In genomic region chr2:109613922-109614714, GRCh38 we compare ENCODE assay signal across 8 cellular contexts. TPM values are rescaled to one million over a fixed set of nuclear protein-coding genes. Genes with fewer than 3 reads are reported as not detected.
DNase-seq lines count a peak whose midpoint lies in the region; ATAC-seq and TF ChIP-seq lines count a peak whose summit lies in the region.

Gene SEPTIN10, minus strand, starts transcription at chr2:109613966. Its CDS starts 139 bp downstream, at chr2:109613827.
A gene with protein sequence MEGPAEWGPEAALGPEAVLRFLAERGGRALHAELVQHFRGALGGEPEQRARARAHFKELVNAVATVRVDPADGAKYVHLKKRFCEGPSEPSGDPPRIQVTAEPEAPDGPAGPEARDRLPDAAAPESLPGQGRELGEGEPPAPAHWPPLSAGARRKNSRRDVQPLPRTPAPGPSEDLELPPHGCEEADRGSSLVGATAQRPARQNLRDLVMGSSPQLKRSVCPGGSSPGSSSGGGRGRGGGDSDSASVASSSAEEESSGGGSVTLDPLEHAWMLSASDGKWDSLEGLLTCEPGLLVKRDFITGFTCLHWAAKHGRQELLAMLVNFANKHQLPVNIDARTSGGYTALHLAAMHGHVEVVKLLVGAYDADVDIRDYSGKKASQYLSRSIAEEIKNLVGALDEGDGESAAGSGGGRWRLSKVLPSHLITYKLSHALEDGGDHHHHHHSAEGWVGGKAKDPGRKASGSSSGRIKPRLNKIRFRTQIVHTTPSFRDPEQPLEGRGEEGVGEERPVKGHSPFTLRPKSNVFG (plus strand): TSS chr2:109614364. CDS start chr2:109614490, 126 bp downstream.

- H3K4me3 ChIP-seq in LNCaP clone FGC (ENCODE audit: low read depth, low read length) (peak within 1 kb of the TSS; percentile 58), tibial artery (peak within 1 kb of the TSS; percentile 82 to 84)

- intact Hi-C loops in left cardiac atrium (cut with DNase I), result no loop called here
- intact Hi-C loops in tibial artery (cut with DNase I; ENCODE audit: low total_unique reads), result loop anchor here (10.0 kb wide), 1 partner anchor 81 kb away; no protein-coding TSS in a partner anchor

- peak; percentile 96 for DNase-seq in D341Med (ENCODE audit: low spot score)
- DNase-seq in LNCaP clone FGC (ENCODE audit: low read depth), result peak; percentile 63
- peak; percentile 43 to 86 (median 71) for DNase-seq in T-helper 1 cell
- DNase-seq in amniotic epithelial cell (ENCODE audit: low read depth), result peak; percentile 98
- peak; percentile 98 for DNase-seq in left cardiac atrium
- DNase-seq in pons (ENCODE audit: low spot score), result peak; percentile 95
- DNase-seq in tibial artery, result peak; percentile 98 to 99

- TF ChIP-seq CTCF in LNCaP clone FGC (IDR thresholded peaks at IDR 0.05; ENCODE audit: control insufficient read depth, extremely low read depth, insufficient read depth), result no peak
- peak in 1 of 2 experiments; percentile 23 for TF ChIP-seq CTCF in tibial artery (IDR thresholded peaks at IDR 0.05)

- peaks cover 0 to 73% (median 38%) of the 10 kb centered on the region in 4 donors for H3K4me1 ChIP-seq in tibial artery

- no peaks in the 10 kb centered on the region for H3K9me3 ChIP-seq in tibial artery

- no peaks in the 10 kb centered on the region for H3K36me3 ChIP-seq in tibial artery

- no peaks in the 10 kb centered on the region for H3K27me3 ChIP-seq in tibial artery

- ATAC-seq in GM21723 (IDR thresholded peaks at IDR 0.05; ENCODE audit: unreplicated experiment), result peak; percentile 87
- peak; percentile 95 to 96 for ATAC-seq in left cardiac atrium

- peak within 1 kb of the TSS; percentile 96 to 99 for H3K27ac ChIP-seq in tibial artery

RNA-seq across cellular contexts. Expression of gene SEPTIN10, which starts in this region (rescaled TPM):
- total RNA-seq in left cardiac atrium, result 10 to 100 TPM; 50.6 to 63.4 TPM

RNA-seq across cellular contexts. Expression of the second gene that starts in this region (rescaled TPM):
- 1 to 10 TPM; 3.2 to 3.9 TPM for total RNA-seq in left cardiac atrium

Comparison
In these comparisons a context has a peak if more than half of its experiments do, and no peak if none do; other contexts are left out.
1. Peak in every context shown above with its lines: DNase-seq, ATAC-seq, H3K4me3 ChIP-seq and H3K27ac ChIP-seq.